In genomic region chr9:131289301-131290038, GRCh38 we compare ENCODE assay signal across 1 cellular context.
TF ChIP-seq lines count a peak whose summit lies in the region.

TSS of gene PLPP7 (plus strand) at chr9:131289723. CDS start at chr9:131289998, 275 bp downstream.

TF ChIP-seq in K562, 482 proteins besides CTCF, POLR2A, EP300 and RAD21 (continued from another document):
- TF ChIP-seq CREB5 (CRISPR knock-in tag; IDR thresholded peaks at IDR 0.05) (no peak), MGA (IDR thresholded peaks at IDR 0.05) (no peak), ZNF408 (CRISPR knock-in tag; IDR thresholded peaks at IDR 0.05; ENCODE audit: low read depth) (no peak), ZNF592 (IDR thresholded peaks at IDR 0.05) (peak; percentile 17; the same call in 1 of the 2 replicates), ZNF23 (CRISPR knock-in tag; IDR thresholded peaks at IDR 0.05) (no peak), SNRNP70 (optimal IDR thresholded peaks at IDR 0.05; ENCODE audit: low read depth, low read length) (no peak), NRF1 (conservative IDR thresholded peaks at IDR 0.05 in 1 of 2, IDR thresholded peaks at IDR 0.05 in 1 of 2) (0 out of 4 replicates have a peak, but pooled peaks have one; percentile 17 to 24), TAF15 (IDR thresholded peaks at IDR 0.05; ENCODE audit: low read depth, low read length) (no peak), GATAD2A (IDR thresholded peaks at IDR 0.05) (no peak), PTRF (tag; IDR thresholded peaks at IDR 0.05) (no peak), RBM39 (optimal IDR thresholded peaks at IDR 0.05; ENCODE audit: low read depth, low read length) (no peak), ZNF785 (CRISPR knock-in tag; IDR thresholded peaks at IDR 0.05) (no peak), JUND (IDR thresholded peaks at IDR 0.05; ENCODE audit: borderline replicate concordance, low read depth, low read length) (peak; percentile 51), JUND (tag; IDR thresholded peaks at IDR 0.05; ENCODE audit: borderline replicate concordance, low read depth, low read length) (peak; percentile 46; the same call in 2 of the 3 replicates), ZNF224 (CRISPR knock-in tag; IDR thresholded peaks at IDR 0.05) (no peak), E2F1 (CRISPR knock-in tag; IDR thresholded peaks at IDR 0.05) (no peak), MTF1 (CRISPR knock-in tag; IDR thresholded peaks at IDR 0.05; ENCODE audit: borderline replicate concordance) (no peak)
